In genomic region chr4:20444599-20445337, GRCh38 we compare ENCODE assay signal across 26 cellular contexts.
"Had no signal": no experiment of that assay in that cellular context is flagged by ENCODE, and none has a peak within 500 bp of the region (broad histone marks: within the 10 kb centered on the region; RNA-seq: fewer than 3 reads in every experiment).

No MANE protein-coding gene starts in this region.

- H3K9me3 Mint-ChIP-seq: activated CD4-positive, alpha-beta T cell treated with anti-CD3 and anti-CD28 coated beads, Interleukin-2, amount 10 ng/mL, durations not matched to agents 24 days and 14 days; activated CD8-positive, alpha-beta T cell treated with anti-CD3 and anti-CD28 coated beads for 36 hours; activated naive CD8-positive, alpha-beta T cell treated with anti-CD3 and anti-CD28 coated beads, Interleukin-2, amount 50 U/mL, for 24 hours; activated T-helper 1 cell treated with anti-CD3 and anti-CD28 coated beads, Interleukin-12 subunit alpha, Interleukin-12 subunit beta, Interleukin-2, Interleukin-4 antibody, amounts not matched to agents 30 ng/mL and 10 ng/mL and 1 ng/mL, durations not matched to agents 14 hours and 24 hours and 36 hours had no signal

- H3K4me1 ChIP-seq: upper lobe of left lung had no signal

- H3K36me3 ChIP-seq: brain microvascular endothelial cell, sigmoid colon, thoracic aorta, upper lobe of left lung had no signal

- DNase-seq: activated CD4-positive, alpha-beta T cell treated with anti-CD3 and anti-CD28 coated beads, Interleukin-2, amount 10 ng/mL, durations not matched to agents 24 days and 14 days; activated CD8-positive, alpha-beta memory T cell treated with anti-CD3 and anti-CD28 coated beads, Interleukin-2, amount 10 ng/mL, durations not matched to agents 7 days and 5 days; activated CD8-positive, alpha-beta T cell treated with anti-CD3 and anti-CD28 coated beads for 36 hours; activated gamma-delta T cell; activated naive CD4-positive, alpha-beta T cell treated with anti-CD3 and anti-CD28 coated beads, Interleukin-2, amount 50 U/mL, for 16 hours; activated naive CD8-positive, alpha-beta T cell treated with anti-CD3 and anti-CD28 coated beads, Interleukin-2, amount 50 U/mL, for 24 hours; activated T-cell treated with anti-CD3 and anti-CD28 coated beads for 4 hours; aorta; brain microvascular endothelial cell; central memory CD4-positive, alpha-beta T cell; dermis blood vessel endothelial cell; effector CD8-positive, alpha-beta T cell; midbrain; nucleus accumbens; posterior cingulate gyrus; retina; sigmoid colon; stimulated activated CD4-positive, alpha-beta T cell treated with anti-CD3 and anti-CD28 coated beads, Interleukin-4, amount 100 ng/mL, for 1 hour; stimulated activated naive CD4-positive, alpha-beta T cell treated with Interleukin-2 at 50 U/mL for 16 hours; T-helper 2 cell; upper lobe of left lung had no signal

- H3K4me3 Mint-ChIP-seq: activated CD4-positive, alpha-beta T cell treated with anti-CD3 and anti-CD28 coated beads, Interleukin-2, amount 10 ng/mL, durations not matched to agents 24 days and 14 days; activated CD8-positive, alpha-beta memory T cell treated with anti-CD3 and anti-CD28 coated beads, Interleukin-2, amount 10 ng/mL, durations not matched to agents 7 days and 5 days; activated CD8-positive, alpha-beta T cell treated with anti-CD3 and anti-CD28 coated beads for 36 hours; activated naive CD8-positive, alpha-beta T cell treated with anti-CD3 and anti-CD28 coated beads, Interleukin-2, amount 50 U/mL, for 24 hours; activated T-helper 1 cell treated with anti-CD3 and anti-CD28 coated beads, Interleukin-12 subunit alpha, Interleukin-12 subunit beta, Interleukin-2, Interleukin-4 antibody, amounts not matched to agents 30 ng/mL and 10 ng/mL and 1 ng/mL, durations not matched to agents 14 hours and 24 hours and 36 hours had no signal

- H3K36me3 Mint-ChIP-seq: activated CD8-positive, alpha-beta memory T cell treated with anti-CD3 and anti-CD28 coated beads, Interleukin-2, amount 10 ng/mL, durations not matched to agents 7 days and 5 days had no signal

- H3K27ac ChIP-seq: brain microvascular endothelial cell, thoracic aorta, upper lobe of left lung, VCaP had no signal

- H3K4me1 Mint-ChIP-seq: activated CD4-positive, alpha-beta T cell treated with anti-CD3 and anti-CD28 coated beads, Interleukin-2, amount 10 ng/mL, durations not matched to agents 24 days and 14 days; activated CD8-positive, alpha-beta memory T cell treated with anti-CD3 and anti-CD28 coated beads, Interleukin-2, amount 10 ng/mL, durations not matched to agents 7 days and 5 days; activated naive CD8-positive, alpha-beta T cell treated with anti-CD3 and anti-CD28 coated beads, Interleukin-2, amount 50 U/mL, for 24 hours had no signal

- H3K4me3 ChIP-seq: sigmoid colon, thoracic aorta, upper lobe of left lung had no signal

- H3K27ac Mint-ChIP-seq: activated CD4-positive, alpha-beta T cell treated with anti-CD3 and anti-CD28 coated beads, Interleukin-2, amount 10 ng/mL, durations not matched to agents 24 days and 14 days; activated CD8-positive, alpha-beta memory T cell treated with anti-CD3 and anti-CD28 coated beads, Interleukin-2, amount 10 ng/mL, durations not matched to agents 7 days and 5 days; activated CD8-positive, alpha-beta T cell treated with anti-CD3 and anti-CD28 coated beads for 36 hours; activated naive CD8-positive, alpha-beta T cell treated with anti-CD3 and anti-CD28 coated beads, Interleukin-2, amount 50 U/mL, for 24 hours; activated T-helper 1 cell treated with anti-CD3 and anti-CD28 coated beads, Interleukin-12 subunit alpha, Interleukin-12 subunit beta, Interleukin-2, Interleukin-4 antibody, amounts not matched to agents 30 ng/mL and 10 ng/mL and 1 ng/mL, durations not matched to agents 14 hours and 24 hours and 36 hours had no signal

- ATAC-seq: activated CD4-positive, CD25-positive, alpha-beta regulatory T cell treated with anti-CD3 and anti-CD28 coated beads, Interleukin-2, amount 50 U/mL, for 24 hours; activated CD8-positive, alpha-beta memory T cell treated with anti-CD3 and anti-CD28 coated beads, Interleukin-2, amount 10 ng/mL, durations not matched to agents 7 days and 5 days; activated CD8-positive, alpha-beta T cell treated with anti-CD3 and anti-CD28 coated beads for 36 hours; activated naive CD8-positive, alpha-beta T cell treated with anti-CD3 and anti-CD28 coated beads, Interleukin-2, amount 50 U/mL, for 24 hours; left lobe of liver had no signal

- H3K27me3 Mint-ChIP-seq: activated CD4-positive, alpha-beta T cell treated with anti-CD3 and anti-CD28 coated beads, Interleukin-2, amount 10 ng/mL, durations not matched to agents 24 days and 14 days; activated CD8-positive, alpha-beta memory T cell treated with anti-CD3 and anti-CD28 coated beads, Interleukin-2, amount 10 ng/mL, durations not matched to agents 7 days and 5 days; activated naive CD8-positive, alpha-beta T cell treated with anti-CD3 and anti-CD28 coated beads, Interleukin-2, amount 50 U/mL, for 24 hours had no signal

- H3K9me3 ChIP-seq: sigmoid colon, thoracic aorta, upper lobe of left lung had no signal

- H3K27me3 ChIP-seq: brain microvascular endothelial cell, sigmoid colon, upper lobe of left lung had no signal
